Comparison of ENCODE assay signal across 1 cellular context in genomic region chr11:101127699-101128570, GRCh38.
TF ChIP-seq lines count a peak whose summit lies in the region.

No MANE protein-coding gene starts in this region.

TF ChIP-seq in HepG2, 621 proteins besides CTCF, POLR2A, EP300 and RAD21 (continued from another document):
- TF ChIP-seq, protein P1, sequence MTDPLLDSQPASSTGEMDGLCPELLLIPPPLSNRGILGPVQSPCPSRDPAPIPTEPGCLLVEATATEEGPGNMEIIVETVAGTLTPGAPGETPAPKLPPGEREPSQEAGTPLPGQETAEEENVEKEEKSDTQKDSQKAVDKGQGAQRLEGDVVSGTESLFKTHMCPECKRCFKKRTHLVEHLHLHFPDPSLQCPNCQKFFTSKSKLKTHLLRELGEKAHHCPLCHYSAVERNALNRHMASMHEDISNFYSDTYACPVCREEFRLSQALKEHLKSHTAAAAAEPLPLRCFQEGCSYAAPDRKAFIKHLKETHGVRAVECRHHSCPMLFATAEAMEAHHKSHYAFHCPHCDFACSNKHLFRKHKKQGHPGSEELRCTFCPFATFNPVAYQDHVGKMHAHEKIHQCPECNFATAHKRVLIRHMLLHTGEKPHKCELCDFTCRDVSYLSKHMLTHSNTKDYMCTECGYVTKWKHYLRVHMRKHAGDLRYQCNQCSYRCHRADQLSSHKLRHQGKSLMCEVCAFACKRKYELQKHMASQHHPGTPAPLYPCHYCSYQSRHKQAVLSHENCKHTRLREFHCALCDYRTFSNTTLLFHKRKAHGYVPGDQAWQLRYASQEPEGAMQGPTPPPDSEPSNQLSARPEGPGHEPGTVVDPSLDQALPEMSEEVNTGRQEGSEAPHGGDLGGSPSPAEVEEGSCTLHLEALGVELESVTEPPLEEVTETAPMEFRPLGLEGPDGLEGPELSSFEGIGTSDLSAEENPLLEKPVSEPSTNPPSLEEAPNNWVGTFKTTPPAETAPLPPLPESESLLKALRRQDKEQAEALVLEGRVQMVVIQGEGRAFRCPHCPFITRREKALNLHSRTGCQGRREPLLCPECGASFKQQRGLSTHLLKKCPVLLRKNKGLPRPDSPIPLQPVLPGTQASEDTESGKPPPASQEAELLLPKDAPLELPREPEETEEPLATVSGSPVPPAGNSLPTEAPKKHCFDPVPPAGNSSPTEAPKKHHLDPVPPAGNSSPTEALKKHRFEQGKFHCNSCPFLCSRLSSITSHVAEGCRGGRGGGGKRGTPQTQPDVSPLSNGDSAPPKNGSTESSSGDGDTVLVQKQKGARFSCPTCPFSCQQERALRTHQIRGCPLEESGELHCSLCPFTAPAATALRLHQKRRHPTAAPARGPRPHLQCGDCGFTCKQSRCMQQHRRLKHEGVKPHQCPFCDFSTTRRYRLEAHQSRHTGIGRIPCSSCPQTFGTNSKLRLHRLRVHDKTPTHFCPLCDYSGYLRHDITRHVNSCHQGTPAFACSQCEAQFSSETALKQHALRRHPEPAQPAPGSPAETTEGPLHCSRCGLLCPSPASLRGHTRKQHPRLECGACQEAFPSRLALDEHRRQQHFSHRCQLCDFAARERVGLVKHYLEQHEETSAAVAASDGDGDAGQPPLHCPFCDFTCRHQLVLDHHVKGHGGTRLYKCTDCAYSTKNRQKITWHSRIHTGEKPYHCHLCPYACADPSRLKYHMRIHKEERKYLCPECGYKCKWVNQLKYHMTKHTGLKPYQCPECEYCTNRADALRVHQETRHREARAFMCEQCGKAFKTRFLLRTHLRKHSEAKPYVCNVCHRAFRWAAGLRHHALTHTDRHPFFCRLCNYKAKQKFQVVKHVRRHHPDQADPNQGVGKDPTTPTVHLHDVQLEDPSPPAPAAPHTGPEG (CRISPR knock-in tag; IDR thresholded peaks at IDR 0.05), result no peak
- TF ChIP-seq IKZF5 (CRISPR knock-in tag; IDR thresholded peaks at IDR 0.05), result no peak
- no peak for TF ChIP-seq HIVEP1 (CRISPR knock-in tag; IDR thresholded peaks at IDR 0.05)
- TF ChIP-seq, protein P2, sequence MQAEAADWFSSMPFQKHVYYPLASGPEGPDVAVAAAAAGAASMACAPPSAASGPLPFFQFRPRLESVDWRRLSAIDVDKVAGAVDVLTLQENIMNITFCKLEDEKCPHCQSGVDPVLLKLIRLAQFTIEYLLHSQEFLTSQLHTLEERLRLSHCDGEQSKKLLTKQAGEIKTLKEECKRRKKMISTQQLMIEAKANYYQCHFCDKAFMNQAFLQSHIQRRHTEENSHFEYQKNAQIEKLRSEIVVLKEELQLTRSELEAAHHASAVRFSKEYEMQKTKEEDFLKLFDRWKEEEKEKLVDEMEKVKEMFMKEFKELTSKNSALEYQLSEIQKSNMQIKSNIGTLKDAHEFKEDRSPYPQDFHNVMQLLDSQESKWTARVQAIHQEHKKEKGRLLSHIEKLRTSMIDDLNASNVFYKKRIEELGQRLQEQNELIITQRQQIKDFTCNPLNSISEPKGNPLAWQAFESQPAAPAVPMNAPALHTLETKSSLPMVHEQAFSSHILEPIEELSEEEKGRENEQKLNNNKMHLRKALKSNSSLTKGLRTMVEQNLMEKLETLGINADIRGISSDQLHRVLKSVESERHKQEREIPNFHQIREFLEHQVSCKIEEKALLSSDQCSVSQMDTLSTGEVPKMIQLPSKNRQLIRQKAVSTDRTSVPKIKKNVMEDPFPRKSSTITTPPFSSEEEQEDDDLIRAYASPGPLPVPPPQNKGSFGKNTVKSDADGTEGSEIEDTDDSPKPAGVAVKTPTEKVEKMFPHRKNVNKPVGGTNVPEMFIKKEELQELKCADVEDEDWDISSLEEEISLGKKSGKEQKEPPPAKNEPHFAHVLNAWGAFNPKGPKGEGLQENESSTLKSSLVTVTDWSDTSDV (CRISPR knock-in tag; IDR thresholded peaks at IDR 0.05), result no peak
- no peak for TF ChIP-seq SKIL (CRISPR knock-in tag; IDR thresholded peaks at IDR 0.05; ENCODE audit: borderline replicate concordance)
- no peak for TF ChIP-seq MEF2D (CRISPR knock-in tag; IDR thresholded peaks at IDR 0.05)
- no peak for TF ChIP-seq KLF13 (CRISPR knock-in tag; IDR thresholded peaks at IDR 0.05)
- TF ChIP-seq YY1 (IDR thresholded peaks at IDR 0.05; ENCODE audit: insufficient read depth, insufficient replicate concordance, low read depth, low read length), result no peak
